Comparison of ENCODE assay signal across 1 cellular context in genomic region chr20:25198663-25199363, GRCh38.
TF ChIP-seq lines count a peak whose summit lies in the region.

No MANE protein-coding gene starts in this region.

TF ChIP-seq in HEK293, 187 proteins besides CTCF, POLR2A, EP300 and RAD21 (continued from another document):
- TF ChIP-seq, protein P1, sequence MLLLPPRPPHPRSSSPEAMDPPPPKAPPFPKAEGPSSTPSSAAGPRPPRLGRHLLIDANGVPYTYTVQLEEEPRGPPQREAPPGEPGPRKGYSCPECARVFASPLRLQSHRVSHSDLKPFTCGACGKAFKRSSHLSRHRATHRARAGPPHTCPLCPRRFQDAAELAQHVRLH (tag by site-specific recombination; IDR thresholded peaks at IDR 0.05) = no peak
